ENCODE assay signal across 24 cellular contexts in genomic region chr4:107561481-107561880, GRCh38.
DNase-seq lines count a peak whose midpoint lies in the region; ATAC-seq, FAIRE-seq and TF ChIP-seq lines count a peak whose summit lies in the region.
"Had no signal": no experiment of that assay in that cellular context is flagged by ENCODE, and none has a peak within 500 bp of the region (broad histone marks: within the 10 kb centered on the region; RNA-seq: fewer than 3 reads in every experiment).

No MANE protein-coding gene starts in this region.

- H3K23ac ChIP-seq in trophoblast cell (ENCODE audit: low read length) = no peak overlapping the region

- H3K27me3 Mint-ChIP-seq in Calu3 (ENCODE audit: unreplicated experiment) (no peaks in the 10 kb centered on the region), astrocyte (ENCODE audit: low read depth, unreplicated experiment) (no peaks in the 10 kb centered on the region)

- H4K8ac ChIP-seq in trophoblast cell (ENCODE audit: low read depth, low read length) = no peak overlapping the region

- no peak overlapping the region for H4K12ac ChIP-seq in trophoblast cell (ENCODE audit: low read depth, low read length)

- peaks cover 19% of the 10 kb centered on the region for H3K4me1 Mint-ChIP-seq in Calu3 (ENCODE audit: low read depth, unreplicated experiment)
- peaks cover 4% of the 10 kb centered on the region for H3K4me1 Mint-ChIP-seq in astrocyte (ENCODE audit: low read depth, unreplicated experiment)
- H3K4me1 Mint-ChIP-seq: CD4-positive, CD25-positive, alpha-beta regulatory T cell had no signal

- DNase-seq in Calu3 = no peak
- DNase-seq in astrocyte (ENCODE audit: low read depth) = peak; percentile 71
- peak; percentile 32 to 77 for DNase-seq in trophoblast cell
- DNase-seq in KG1 (lab: John Stamatoyannopoulos, UW) = no peak
- DNase-seq in NCI-H1436 treated with DMSO at 0.1 percent for 48 hours (lab: John Stamatoyannopoulos, UW) = no peak
- DNase-seq in posterior cingulate gyrus = no peak
- no peak for DNase-seq in dorsolateral prefrontal cortex
- DNase-seq: activated CD4-positive, alpha-beta memory T cell treated with anti-CD3 and anti-CD28 coated beads for 36 hours; activated gamma-delta T cell treated with Interleukin-2 at 50 U/mL for 16 hours; amygdala; CD4-positive, CD25-positive, alpha-beta regulatory T cell; DMS 273 treated with DMSO at 0.1 percent for 48 hours; effector memory CD8-positive, alpha-beta T cell; left ventricle myocardium inferior; NCI-H1694; NCI-H2171 treated with DMSO at 0.1 percent for 48 hours; NCI-H526 treated with DMSO at 0.1 percent for 48 hours; substantia nigra; T1000 had no signal

- H3K4me3 ChIP-seq in astrocyte (ENCODE audit: insufficient read depth, low read depth, low read length) = no peak overlapping the region
- no peak overlapping the region for H3K4me3 ChIP-seq in trophoblast cell (ENCODE audit: low read depth, low read length)
- H3K4me3 ChIP-seq in dorsolateral prefrontal cortex = no peak overlapping the region
- H3K4me3 ChIP-seq: HAP-1, left ventricle myocardium inferior had no signal

- H2BK120ac ChIP-seq in trophoblast cell (ENCODE audit: insufficient read depth, low read length, poor library complexity) = no peak overlapping the region

- H4K20me1 ChIP-seq in astrocyte (ENCODE audit: insufficient read depth, low read length) = no peaks in the 10 kb centered on the region

- H3K79me2 ChIP-seq in astrocyte (ENCODE audit: insufficient read depth, low read length) (no peaks in the 10 kb centered on the region), trophoblast cell (ENCODE audit: control insufficient read depth, insufficient read depth, low read length, poor library complexity) (no peaks in the 10 kb centered on the region)
- H3K79me2 ChIP-seq: parathyroid adenoma had no signal

- H2AFZ ChIP-seq in astrocyte (ENCODE audit: low read depth, low read length) = no peak overlapping the region
- no peak overlapping the region for H2AFZ ChIP-seq in trophoblast cell (ENCODE audit: insufficient read depth, low read length, poor library complexity)
- H2AFZ ChIP-seq: parathyroid adenoma had no signal

- peak overlapping the region; percentile 62 for H3K27ac Mint-ChIP-seq in Calu3 (ENCODE audit: unreplicated experiment)
- H3K27ac Mint-ChIP-seq in astrocyte (ENCODE audit: unreplicated experiment) = no peak overlapping the region
- H3K27ac Mint-ChIP-seq: activated CD4-positive, alpha-beta memory T cell treated with anti-CD3 and anti-CD28 coated beads for 36 hours; CD4-positive, CD25-positive, alpha-beta regulatory T cell; effector memory CD8-positive, alpha-beta T cell; nephron had no signal

- H2AK5ac ChIP-seq in trophoblast cell (ENCODE audit: low read length) = no peak overlapping the region

- no peaks in the 10 kb centered on the region for H3K36me3 Mint-ChIP-seq in Calu3 (ENCODE audit: insufficient read depth, unreplicated experiment)
- H3K36me3 Mint-ChIP-seq in astrocyte (ENCODE audit: low read depth, unreplicated experiment) = no peaks in the 10 kb centered on the region
- H3K36me3 Mint-ChIP-seq: activated CD4-positive, alpha-beta memory T cell treated with anti-CD3 and anti-CD28 coated beads for 36 hours; CD4-positive, CD25-positive, alpha-beta regulatory T cell had no signal

- no TSS peak for BruUV-seq in Calu3 (replicated peaks; lab: Mats Ljungman, UMichigan)

- no peak overlapping the region for H2BK5ac ChIP-seq in trophoblast cell (ENCODE audit: low read depth, low read length, poor library complexity)

- CTCF ChIA-PET in Calu3 (lab: Charles Lee) = no interaction called here

- no peak overlapping the region for H4K91ac ChIP-seq in trophoblast cell (ENCODE audit: low read depth, low read length)

- H3K9ac ChIP-seq in astrocyte (ENCODE audit: low read length) (no peak overlapping the region), trophoblast cell (ENCODE audit: low read length) (no peak overlapping the region)
- H3K9ac ChIP-seq: parathyroid adenoma had no signal

- H3K9me3 ChIP-seq in astrocyte (ENCODE audit: insufficient read depth, low read depth, low read length) = peaks cover 6% of the 10 kb centered on the region
- H3K9me3 ChIP-seq in trophoblast cell (ENCODE audit: insufficient read depth, low read depth, low read length) = no peaks in the 10 kb centered on the region

- no CpG with 5 or more reads among the region's 4 CpGs for WGBS in trophoblast cell (ENCODE audit: extremely low coverage, insufficient coverage, insufficient read length)

- H3K27ac ChIP-seq in astrocyte (ENCODE audit: low read depth, low read length) = peak overlapping the region; percentile 57
- H3K27ac ChIP-seq in trophoblast cell (ENCODE audit: low read depth, low read length) = no peak overlapping the region
- no peak overlapping the region for H3K27ac ChIP-seq in dorsolateral prefrontal cortex
- H3K27ac ChIP-seq: left ventricle myocardium inferior, parathyroid adenoma had no signal

- no peak for FAIRE-seq in astrocyte (lab: Jason Lieb, UNC)
- FAIRE-seq: G401.6 had no signal

- no peak overlapping the region for H3K4me3 Mint-ChIP-seq in Calu3 (ENCODE audit: low read depth, unreplicated experiment)
- no peak overlapping the region for H3K4me3 Mint-ChIP-seq in astrocyte (ENCODE audit: unreplicated experiment)
- H3K4me3 Mint-ChIP-seq: activated CD4-positive, alpha-beta memory T cell treated with anti-CD3 and anti-CD28 coated beads for 36 hours; CD4-positive, CD25-positive, alpha-beta regulatory T cell; effector memory CD8-positive, alpha-beta T cell; nephron had no signal

- H3K4ac ChIP-seq in trophoblast cell (ENCODE audit: low read depth, low read length) = no peak overlapping the region

- H2BK12ac ChIP-seq in trophoblast cell (ENCODE audit: low read length) = no peak overlapping the region

- H3K4me1 ChIP-seq in astrocyte (ENCODE audit: insufficient read depth, low read length) = peaks cover 7% of the 10 kb centered on the region
- H3K4me1 ChIP-seq in trophoblast cell (ENCODE audit: control insufficient read depth in 1 of 2, insufficient read depth in 2 of 2, low read length in 2 of 2) = no peaks in the 10 kb centered on the region
- H3K4me1 ChIP-seq: HAP-1, left ventricle myocardium inferior, parathyroid adenoma had no signal

- H3K36me3 ChIP-seq in astrocyte (ENCODE audit: insufficient read depth, low read length) = no peaks in the 10 kb centered on the region
- H3K36me3 ChIP-seq in trophoblast cell (ENCODE audit: control insufficient read depth in 1 of 2, insufficient read depth in 2 of 2, low read length in 2 of 2) = no peaks in the 10 kb centered on the region
- H3K36me3 ChIP-seq: HAP-1, left ventricle myocardium inferior had no signal

- H3K4me2 ChIP-seq in astrocyte (ENCODE audit: low read length) (no peak overlapping the region), trophoblast cell (ENCODE audit: low read length) (no peak overlapping the region)

- intact Hi-C loops in Calu3 (cut with micrococcal nuclease; ENCODE audit: unreplicated experiment) (no loop called here), posterior cingulate gyrus (cut with DNase I) (no loop called here), dorsolateral prefrontal cortex (cut with DNase I) (no loop called here)

- no peak overlapping the region for H3K14ac ChIP-seq in trophoblast cell (ENCODE audit: low read length)

- H3K27me3 ChIP-seq in astrocyte (ENCODE audit: insufficient read depth, low read length) (no peaks in the 10 kb centered on the region), trophoblast cell (ENCODE audit: insufficient read depth, low read length) (no peaks in the 10 kb centered on the region), dorsolateral prefrontal cortex (no peaks in the 10 kb centered on the region)

- H3K79me1 ChIP-seq in trophoblast cell (ENCODE audit: low read length) = no peaks in the 10 kb centered on the region

- peaks cover 9% of the 10 kb centered on the region for H3K9me3 Mint-ChIP-seq in Calu3 (ENCODE audit: low read depth, unreplicated experiment)
- peaks cover 2% of the 10 kb centered on the region for H3K9me3 Mint-ChIP-seq in astrocyte (ENCODE audit: unreplicated experiment)

- ATAC-seq in esophagus mucosa = peak; percentile 99
- ATAC-seq: effector memory CD8-positive, alpha-beta T cell had no signal

- no peak overlapping the region for H3K18ac ChIP-seq in trophoblast cell (ENCODE audit: low read length)

- TF ChIP-seq CTCF in Calu3 (IDR thresholded peaks at IDR 0.05; ENCODE audit: unreplicated experiment) = no peak
- no peak for TF ChIP-seq CTCF in astrocyte (IDR thresholded peaks at IDR 0.05; ENCODE audit: insufficient read depth, low read depth, low read length)
- no peak for TF ChIP-seq CTCF in dorsolateral prefrontal cortex (IDR thresholded peaks at IDR 0.05 in 54 of 56, conservative IDR thresholded peaks at IDR 0.05 in 2 of 56; ENCODE audit: low read depth in 1 of 56, partially characterized antibody in 56 of 56)

Comparison
In these comparisons a context has a peak if more than half of its experiments do, and no peak if none do; other contexts are left out.
1. DNase-seq: peak in astrocyte (single experiment) and trophoblast cell (2 of 2); none in Calu3 (single experiment), KG1 (single experiment), NCI-H1436 treated with DMSO at 0.1 percent for 48 hours (single experiment), posterior cingulate gyrus (0 of 10) and dorsolateral prefrontal cortex (0 of 10).